8 cellular contexts compared by ENCODE assay signal in genomic region chr22:37746366-37747089, GRCh38. TPM values are rescaled to one million over a fixed set of nuclear protein-coding genes. Genes with fewer than 3 reads are reported as not detected.
DNase-seq lines count a peak whose midpoint lies in the region; ATAC-seq and TF ChIP-seq lines count a peak whose summit lies in the region.

No MANE protein-coding gene starts in this region.

- H3K9me3 Mint-ChIP-seq in endothelial cell (ENCODE audit: unreplicated experiment): no peaks in the 10 kb centered on the region
- H3K9me3 Mint-ChIP-seq in neural crest cell: no peaks in the 10 kb centered on the region

- H3K4me3 Mint-ChIP-seq in endothelial cell (ENCODE audit: unreplicated experiment) (peak overlapping the region; percentile 95), neural crest cell (peak overlapping the region; percentile 92)

- H3K27ac Mint-ChIP-seq in endothelial cell (ENCODE audit: unreplicated experiment) (peak overlapping the region; percentile 91), neural crest cell (ENCODE audit: unreplicated experiment) (no peak overlapping the region)

- peak overlapping the region; percentile 95 for H3K4me3 ChIP-seq in GM12865 (ENCODE audit: low read depth, low read length)

- H3K36me3 Mint-ChIP-seq in endothelial cell (ENCODE audit: low read depth, unreplicated experiment) (peaks cover 11% of the 10 kb centered on the region), neural crest cell (ENCODE audit: low read depth) (no peaks in the 10 kb centered on the region)

- peaks cover 15% of the 10 kb centered on the region for H3K27me3 Mint-ChIP-seq in endothelial cell (ENCODE audit: unreplicated experiment)
- H3K27me3 Mint-ChIP-seq in neural crest cell (ENCODE audit: low read depth): no peaks in the 10 kb centered on the region

- H3K4me1 Mint-ChIP-seq in endothelial cell (ENCODE audit: unreplicated experiment) (peaks cover 32% of the 10 kb centered on the region), neural crest cell (peaks cover 37% of the 10 kb centered on the region)

- DNase-seq in GM12865 (ENCODE audit: low read depth) (peak; percentile 13), T-helper 2 cell (peak in 3 of 5 experiments; percentile 3 to 16 (median 7)), endothelial cell (ENCODE audit: low spot score) (peak; percentile 62), neural crest cell (ENCODE audit: low read depth, low spot score) (peak; percentile 27), glomerular visceral epithelial cell (ENCODE audit: extremely low spot score) (no peak), NCI-H524 treated with DMSO at 0.1 percent for 48 hours (lab: John Stamatoyannopoulos, UW) (no peak), NCI-H1048 (lab: John Stamatoyannopoulos, UW) (no peak)

- TF ChIP-seq CTCF in GM12865 (IDR thresholded peaks at IDR 0.05; ENCODE audit: insufficient read depth, low read depth, low read length, missing control alignments): no peak
- TF ChIP-seq CTCF in endothelial cell (IDR thresholded peaks at IDR 0.05; ENCODE audit: unreplicated experiment): no peak
- TF ChIP-seq CTCF in neural crest cell (conservative IDR thresholded peaks at IDR 0.05): no peak

- peak; percentile 19 for ATAC-seq in HG02623 (IDR thresholded peaks at IDR 0.05; ENCODE audit: unreplicated experiment)

RNA-seq across cellular contexts. Expression of gene TRIOBP, which starts 49.7 kb away (rescaled TPM):
- total RNA-seq in endothelial cell (ENCODE audit: unreplicated experiment): 110 TPM
- 45.8 and 53.2 TPM in 2 replicates for total RNA-seq in neural crest cell

Comparison
In these comparisons a context has a peak if more than half of its experiments do, and no peak if none do; other contexts are left out.
1. DNase-seq: peak in GM12865 (single experiment), T-helper 2 cell (3 of 5), endothelial cell (single experiment) and neural crest cell (single experiment); none in glomerular visceral epithelial cell (single experiment), NCI-H524 treated with DMSO at 0.1 percent for 48 hours (single experiment) and NCI-H1048 (single experiment).